14 cellular contexts compared by ENCODE assay signal in the genomic region with DNA sequence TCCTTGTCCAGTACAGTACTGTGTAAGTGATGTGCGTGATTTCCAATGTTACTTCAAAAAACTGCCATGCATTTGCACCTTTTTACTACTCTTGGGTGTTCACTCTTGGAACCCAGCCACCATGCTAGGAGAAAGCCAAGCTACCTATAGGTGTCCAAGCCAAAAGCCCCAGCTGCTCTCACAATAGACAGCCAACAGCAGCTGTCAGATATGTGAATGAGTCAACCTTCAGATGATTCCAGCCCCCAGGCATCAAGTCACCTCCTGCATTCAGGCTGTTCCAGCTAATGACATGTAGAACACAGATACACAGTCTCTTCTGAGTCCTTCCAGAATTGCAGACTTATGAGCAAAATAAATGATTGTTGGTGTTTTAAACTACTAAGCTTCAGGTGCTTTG.
A peak's percentile ranks its signal among the peaks of the same experiment; 100 is the strongest.
DNase-seq lines count a peak whose midpoint lies in the region; ATAC-seq and TF ChIP-seq lines count a peak whose summit lies in the region.
"Had no signal": no experiment of that assay in that cellular context is flagged by ENCODE, and none has a peak within 500 bp of the region (broad histone marks: within the 10 kb centered on the region; RNA-seq: fewer than 3 reads in every experiment).

No MANE protein-coding gene starts in this region.

- no peak overlapping the region for H4K5ac ChIP-seq in IMR-90 (ENCODE audit: low read depth, low read length)

- no peak overlapping the region for H2BK5ac ChIP-seq in IMR-90 (ENCODE audit: low read depth, low read length, poor library complexity, severe bottlenecking)

- no peak overlapping the region for H3K56ac ChIP-seq in IMR-90 (ENCODE audit: extremely low read depth, insufficient read depth, low read length)

- no TSS peak for BruUV-seq in IMR-90 (replicated peaks; lab: Mats Ljungman, UMichigan)

- H2BK20ac ChIP-seq in IMR-90 (ENCODE audit: low read depth, low read length) = no peak overlapping the region

- H3K4me1 ChIP-seq in IMR-90 (ENCODE audit: control insufficient read depth, insufficient read depth, low read length) (no peaks in the 10 kb centered on the region), tibial nerve (no peaks in the 10 kb centered on the region)
- H3K4me1 ChIP-seq: ascending aorta had no signal

- H3K27me3 ChIP-seq in IMR-90 (ENCODE audit: control insufficient read depth, insufficient read depth, low read length) = no peaks in the 10 kb centered on the region
- H3K27me3 ChIP-seq in tibial nerve = no peaks in the 10 kb centered on the region
- H3K27me3 ChIP-seq: ascending aorta had no signal

- H2AFZ ChIP-seq in IMR-90 (replicated peaks; ENCODE audit: low read length, poor library complexity) = no peak overlapping the region

- no peak overlapping the region for H3K4ac ChIP-seq in IMR-90 (ENCODE audit: low read depth, low read length)

- H4K20me1 ChIP-seq in IMR-90 (ENCODE audit: insufficient read depth, low read length) = no peaks in the 10 kb centered on the region

- TF ChIP-seq RAD21 in IMR-90 (IDR thresholded peaks at IDR 0.05; ENCODE audit: low read length) = no peak

- TF ChIP-seq EP300 in tibial nerve (IDR thresholded peaks at IDR 0.05) = no peak

- H3K4me2 ChIP-seq in IMR-90 (ENCODE audit: low read depth, low read length) = no peak overlapping the region

- H3K4me3 ChIP-seq in IMR-90 (ENCODE audit: insufficient read depth, low read depth, low read length) (no peak overlapping the region), fibroblast of mammary gland (ENCODE audit: control insufficient read depth, low read depth, low read length) (no peak overlapping the region), tibial nerve (no peak overlapping the region)
- H3K4me3 ChIP-seq: ascending aorta had no signal

- intact Hi-C loops in IMR-90 (cut with micrococcal nuclease) = no loop called here

- H2AK5ac ChIP-seq in IMR-90 (ENCODE audit: low read depth, low read length) = no peak overlapping the region

- H3K23ac ChIP-seq in IMR-90 (ENCODE audit: low read depth, low read length) = no peak overlapping the region

- CTCF ChIA-PET in IMR-90 (lab: Yijun Ruan, JAX) = interaction anchor here (0.9 to 1.4 kb wide), 2 partner anchors 9 to 11 kb away, joined by 4 read pairs; no protein-coding TSS in a partner anchor

- no peak overlapping the region for H3K9ac ChIP-seq in IMR-90 (ENCODE audit: low read depth, low read length)

- H3K9me1 ChIP-seq in IMR-90 (ENCODE audit: insufficient read depth, low read length) = no peaks in the 10 kb centered on the region

- H3K27ac ChIP-seq in IMR-90 (ENCODE audit: insufficient read depth, low read length) (no peak overlapping the region), tibial nerve (no peak overlapping the region)
- H3K27ac ChIP-seq: ascending aorta had no signal

- H3K79me1 ChIP-seq in IMR-90 (ENCODE audit: low read depth in 1 of 2, low read length in 2 of 2) = no peaks in the 10 kb centered on the region

- H2AK9ac ChIP-seq in IMR-90 (replicated peaks; ENCODE audit: low read depth, low read length, poor library complexity) = no peak overlapping the region

- H4K91ac ChIP-seq in IMR-90 (ENCODE audit: insufficient read depth, low read depth, low read length) = no peak overlapping the region

- no peak for TF ChIP-seq POLR2A in IMR-90 (IDR thresholded peaks at IDR 0.05; ENCODE audit: low read depth, low read length)
- TF ChIP-seq POLR2A in tibial nerve (IDR thresholded peaks at IDR 0.05) = no peak

- no peak for ATAC-seq in IMR-90 (ENCODE audit: low read depth)
- ATAC-seq in HG02678 (IDR thresholded peaks at IDR 0.05; ENCODE audit: unreplicated experiment) = no peak
- ATAC-seq: WTC11 had no signal

- no peak overlapping the region for H2BK120ac ChIP-seq in IMR-90 (ENCODE audit: low read depth, low read length)

- no peak overlapping the region for H4K8ac ChIP-seq in IMR-90 (ENCODE audit: low read depth in 2 of 2, low read length in 2 of 2)

- no CpG with 5 or more reads among the region's 1 CpG for WGBS in IMR-90 (ENCODE audit: extremely low coverage in 2 of 2, insufficient read length in 1 of 2), 2 experiments
- 96 to 100% methylated on average over 1 of the region's 1 CpG for WGBS in tibial nerve, 2 donors

- DNase-seq in A172 (ENCODE audit: low spot score) (peak; percentile 33), IMR-90 (peak; percentile 44), NCI-H748 treated with DMSO at 0.1 percent for 48 hours (lab: John Stamatoyannopoulos, UW) (peak; percentile 16), fibroblast of mammary gland (ENCODE audit: low read depth) (peak; percentile 34), RKO (ENCODE audit: low spot score) (no peak), tibial nerve (ENCODE audit: low spot score in 2 of 2) (no peak), OCI-M2 (lab: John Stamatoyannopoulos, UW; ENCODE audit: unreplicated experiment) (no peak)
- DNase-seq: ACHN, hypothalamus, midbrain, NCI-H1930 had no signal

- no peaks in the 10 kb centered on the region for H3K36me3 ChIP-seq in IMR-90 (ENCODE audit: control insufficient read depth, insufficient read depth, low read length)
- no peaks in the 10 kb centered on the region for H3K36me3 ChIP-seq in tibial nerve
- H3K36me3 ChIP-seq: ascending aorta had no signal

- POLR2A ChIA-PET in IMR-90 (lab: Charles Lee; ENCODE audit: unreplicated experiment) = no interaction called here

- H2BK15ac ChIP-seq in IMR-90 (ENCODE audit: low read depth, low read length) = no peak overlapping the region

- H3K14ac ChIP-seq in IMR-90 (replicated peaks; ENCODE audit: low read depth, low read length) = no peak overlapping the region

- TF ChIP-seq CTCF in IMR-90 (conservative IDR thresholded peaks at IDR 0.05; ENCODE audit: low read depth, low read length) (no peak), fibroblast of mammary gland (conservative IDR thresholded peaks at IDR 0.05; ENCODE audit: control insufficient read depth, insufficient read depth, low read depth, low read length) (no peak), tibial nerve (IDR thresholded peaks at IDR 0.05) (no peak)

- H3K9me3 ChIP-seq in IMR-90 (ENCODE audit: control insufficient read depth, insufficient read depth, low read length) (no peaks in the 10 kb centered on the region), tibial nerve (no peaks in the 10 kb centered on the region)
- H3K9me3 ChIP-seq: ascending aorta had no signal

- in situ Hi-C loops in IMR-90 (cut with MboI; ENCODE audit: low sequenced_read_pairs) = no loop called here

- no peak overlapping the region for H3K18ac ChIP-seq in IMR-90 (ENCODE audit: low read depth, low read length)

- dilution Hi-C loops in IMR-90 (cut with HindIII; ENCODE audit: low sequenced_read_pairs, unreplicated experiment) = no loop called here

TF ChIP-seq in IMR-90, 13 proteins besides CTCF, POLR2A, EP300 and RAD21:
- TF ChIP-seq MAFK (IDR thresholded peaks at IDR 0.05; ENCODE audit: low read depth, low read length) (no peak), FOS (IDR thresholded peaks at IDR 0.05; ENCODE audit: low read depth, low read length) (no peak), MAZ (IDR thresholded peaks at IDR 0.05; ENCODE audit: borderline replicate concordance, low read depth, low read length) (no peak), SMC3 (IDR thresholded peaks at IDR 0.05; ENCODE audit: low read depth, low read length) (no peak), MXI1 (IDR thresholded peaks at IDR 0.05; ENCODE audit: borderline replicate concordance, low read depth, low read length) (no peak), CEBPB (IDR thresholded peaks at IDR 0.05; ENCODE audit: low read depth, low read length) (no peak), CHD1 (IDR thresholded peaks at IDR 0.05; ENCODE audit: low read depth, low read length) (no peak), NFE2L2 (IDR thresholded peaks at IDR 0.05; ENCODE audit: low read depth, low read length) (no peak), RCOR1 (IDR thresholded peaks at IDR 0.05; ENCODE audit: insufficient replicate concordance, low read length) (no peak), RFX5 (IDR thresholded peaks at IDR 0.05; ENCODE audit: low read depth, low read length) (no peak), BHLHE40 (IDR thresholded peaks at IDR 0.05; ENCODE audit: low read depth, low read length) (no peak)
- TF ChIP-seq, protein P1, sequence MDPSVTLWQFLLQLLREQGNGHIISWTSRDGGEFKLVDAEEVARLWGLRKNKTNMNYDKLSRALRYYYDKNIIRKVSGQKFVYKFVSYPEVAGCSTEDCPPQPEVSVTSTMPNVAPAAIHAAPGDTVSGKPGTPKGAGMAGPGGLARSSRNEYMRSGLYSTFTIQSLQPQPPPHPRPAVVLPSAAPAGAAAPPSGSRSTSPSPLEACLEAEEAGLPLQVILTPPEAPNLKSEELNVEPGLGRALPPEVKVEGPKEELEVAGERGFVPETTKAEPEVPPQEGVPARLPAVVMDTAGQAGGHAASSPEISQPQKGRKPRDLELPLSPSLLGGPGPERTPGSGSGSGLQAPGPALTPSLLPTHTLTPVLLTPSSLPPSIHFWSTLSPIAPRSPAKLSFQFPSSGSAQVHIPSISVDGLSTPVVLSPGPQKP (IDR thresholded peaks at IDR 0.05; ENCODE audit: borderline replicate concordance, low read depth, low read length) = no peak
- TF ChIP-seq, protein P2, sequence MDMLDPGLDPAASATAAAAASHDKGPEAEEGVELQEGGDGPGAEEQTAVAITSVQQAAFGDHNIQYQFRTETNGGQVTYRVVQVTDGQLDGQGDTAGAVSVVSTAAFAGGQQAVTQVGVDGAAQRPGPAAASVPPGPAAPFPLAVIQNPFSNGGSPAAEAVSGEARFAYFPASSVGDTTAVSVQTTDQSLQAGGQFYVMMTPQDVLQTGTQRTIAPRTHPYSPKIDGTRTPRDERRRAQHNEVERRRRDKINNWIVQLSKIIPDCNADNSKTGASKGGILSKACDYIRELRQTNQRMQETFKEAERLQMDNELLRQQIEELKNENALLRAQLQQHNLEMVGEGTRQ (IDR thresholded peaks at IDR 0.05; ENCODE audit: low read depth, low read length) = no peak

Comparison
In these comparisons a context has a peak if more than half of its experiments do, and no peak if none do; other contexts are left out.
1. DNase-seq: peak in A172 (single experiment), IMR-90 (single experiment), NCI-H748 treated with DMSO at 0.1 percent for 48 hours (single experiment) and fibroblast of mammary gland (single experiment); none in RKO (single experiment), tibial nerve (0 of 2) and OCI-M2 (single experiment).